ENCODE assay signal across 18 cellular contexts in genomic region chr20:58457083-58457680, GRCh38. TPM values are rescaled to one million over a fixed set of nuclear protein-coding genes. Genes with fewer than 3 reads are reported as not detected.
A peak's percentile ranks its signal among the peaks of the same experiment; 100 is the strongest.
DNase-seq lines count a peak whose midpoint lies in the region; TF ChIP-seq lines count a peak whose summit lies in the region.
"Had no signal": no experiment of that assay in that cellular context is flagged by ENCODE, and none has a peak within 500 bp of the region (broad histone marks: within the 10 kb centered on the region; RNA-seq: fewer than 3 reads in every experiment).

No MANE protein-coding gene starts in this region.

- intact Hi-C loops in MCF 10A (cut with micrococcal nuclease), result no loop called here
- intact Hi-C loops in mammary epithelial cell (cut with micrococcal nuclease), result no loop called here

- H3K27me3 ChIP-seq in mammary epithelial cell (ENCODE audit: insufficient read depth, low read length) (no peaks in the 10 kb centered on the region), MM.1S (replicated peaks; ENCODE audit: insufficient read depth, low read length) (no peaks in the 10 kb centered on the region)

- no peaks in the 10 kb centered on the region for H3K27me3 Mint-ChIP-seq in MCF 10A (ENCODE audit: insufficient read depth, unreplicated experiment)
- H3K27me3 Mint-ChIP-seq: activated CD8-positive, alpha-beta T cell treated with anti-CD3 and anti-CD28 coated beads for 36 hours; activated naive CD8-positive, alpha-beta T cell; T-helper 17 cell had no signal

- DNase-seq in MCF 10A (ENCODE audit: unreplicated experiment), result peak; percentile 23
- no peak for DNase-seq in mammary epithelial cell
- DNase-seq in NCI-H2171 treated with DMSO at 0.1 percent for 48 hours (lab: John Stamatoyannopoulos, UW), result peak; percentile 89
- no peak for DNase-seq in epithelial cell of prostate (ENCODE audit: low read depth, low spot score)
- DNase-seq in smooth muscle cell of the brain vasculature (ENCODE audit: low read depth, low spot score), result peak; percentile 15
- DNase-seq in MM.1S, result no peak
- DNase-seq in 8988T, result no peak
- no peak for DNase-seq in AG08395 (ENCODE audit: low spot score)
- DNase-seq: ACHN; activated CD8-positive, alpha-beta T cell treated with anti-CD3 and anti-CD28 coated beads for 36 hours; DND-41; NCI-H1694 treated with DMSO at 0.1 percent for 48 hours; nucleus accumbens; T-helper 17 cell had no signal

- H2AFZ ChIP-seq in mammary epithelial cell (ENCODE audit: low read depth, low read length), result no peak overlapping the region
- no peak overlapping the region for H2AFZ ChIP-seq in MM.1S (ENCODE audit: low read length)

- no peak for TF ChIP-seq CTCF in MCF 10A (IDR thresholded peaks at IDR 0.05; ENCODE audit: unreplicated experiment)
- TF ChIP-seq CTCF in mammary epithelial cell (conservative IDR thresholded peaks at IDR 0.05 in 1 of 2, IDR thresholded peaks at IDR 0.05 in 1 of 2; ENCODE audit: extremely low read depth in 1 of 2, insufficient read depth in 1 of 2, low read depth in 1 of 2, low read length in 2 of 2), result no peak
- no peak for TF ChIP-seq CTCF in MM.1S (IDR thresholded peaks at IDR 0.05; ENCODE audit: low read length)

- H3K4me1 Mint-ChIP-seq in MCF 10A (ENCODE audit: insufficient read depth, unreplicated experiment), result peaks cover 8% of the 10 kb centered on the region
- H3K4me1 Mint-ChIP-seq: T-helper 17 cell had no signal

- dilution Hi-C loops in mammary epithelial cell (cut with HindIII; ENCODE audit: low sequenced_read_pairs), result no loop called here

- peaks cover 15% of the 10 kb centered on the region for H3K9me3 Mint-ChIP-seq in MCF 10A (ENCODE audit: unreplicated experiment)

- H3K79me2 ChIP-seq in mammary epithelial cell (ENCODE audit: insufficient read depth, low read length) (no peaks in the 10 kb centered on the region), MM.1S (ENCODE audit: low read length) (no peaks in the 10 kb centered on the region)

- peaks cover 7% of the 10 kb centered on the region for H3K36me3 Mint-ChIP-seq in MCF 10A (ENCODE audit: insufficient read depth, unreplicated experiment)

- H3K9me3 ChIP-seq in mammary epithelial cell (replicated peaks; ENCODE audit: insufficient read depth, low read length) (peaks cover 6% of the 10 kb centered on the region), MM.1S (replicated peaks; ENCODE audit: insufficient read depth, low read length) (no peaks in the 10 kb centered on the region)

- no peak overlapping the region for H3K27ac ChIP-seq in mammary epithelial cell (ENCODE audit: insufficient read depth, low read depth, low read length)
- peak overlapping the region; percentile 49 for H3K27ac ChIP-seq in epithelial cell of prostate
- H3K27ac ChIP-seq in MM.1S (ENCODE audit: low read length), result no peak overlapping the region

- CTCF ChIA-PET in MCF 10A (lab: Yijun Ruan, JAX) (interaction anchor here (0.5 to 2.2 kb wide), 3 partner anchors 9 to 357 kb away, joined by 3 to 12 read pairs (median 4); no protein-coding TSS in a partner anchor), mammary epithelial cell (lab: Charles Lee; ENCODE audit: low non-redundant PET) (no interaction called here)

- H3K4me3 Mint-ChIP-seq in MCF 10A (ENCODE audit: unreplicated experiment), result no peak overlapping the region
- H3K4me3 Mint-ChIP-seq: activated CD8-positive, alpha-beta T cell treated with anti-CD3 and anti-CD28 coated beads for 36 hours; activated naive CD8-positive, alpha-beta T cell; T-helper 17 cell had no signal

- BruUV-seq in MCF 10A (replicated peaks; lab: Mats Ljungman, UMichigan), result no TSS peak
- no TSS peak for BruUV-seq in mammary epithelial cell (replicated peaks; lab: Mats Ljungman, UMichigan)

- in situ Hi-C loops in mammary epithelial cell (cut with MboI; ENCODE audit: low sequenced_read_pairs in 2 of 2), result no loop called here

- no peaks in the 10 kb centered on the region for H3K9me2 ChIP-seq in MM.1S (replicated peaks; ENCODE audit: insufficient read depth, low read length)

- H3K4me3 ChIP-seq in mammary epithelial cell (replicated peaks in 1 of 3; ENCODE audit: insufficient read depth in 1 of 3, low read depth in 2 of 3, low read length in 3 of 3) (no peak overlapping the region), MM.1S (ENCODE audit: low read length) (no peak overlapping the region)

- H3K4me2 ChIP-seq in mammary epithelial cell (ENCODE audit: insufficient read depth, low read depth, low read length) (no peak overlapping the region), MM.1S (ENCODE audit: low read depth, low read length) (no peak overlapping the region)

- POLR2A ChIA-PET in MCF 10A (lab: Yijun Ruan, JAX), result interaction anchor here (0.6 kb wide), 1 partner anchor 41 kb away, joined by 3 read pairs; no protein-coding TSS in a partner anchor

- no peak overlapping the region for H3K27ac Mint-ChIP-seq in MCF 10A (ENCODE audit: low read depth, unreplicated experiment)
- H3K27ac Mint-ChIP-seq: activated CD8-positive, alpha-beta T cell treated with anti-CD3 and anti-CD28 coated beads for 36 hours; activated naive CD8-positive, alpha-beta T cell; T-helper 17 cell had no signal

- H4K20me1 ChIP-seq in mammary epithelial cell (ENCODE audit: insufficient read depth, low read length), result no peaks in the 10 kb centered on the region
- 0 out of 2 replicates have a peak, but pooled peaks cover 5% of the 10 kb centered on the region for H4K20me1 ChIP-seq in MM.1S (ENCODE audit: insufficient read depth, low read length)

- H3K9ac ChIP-seq in mammary epithelial cell (ENCODE audit: insufficient read depth, low read length) (no peak overlapping the region), MM.1S (ENCODE audit: low read length) (no peak overlapping the region)

- no peaks in the 10 kb centered on the region for H3F3A ChIP-seq in MM.1S (ENCODE audit: insufficient read depth, low read length)

- 90% methylated on average over 11 of the region's 14 CpGs for WGBS in mammary epithelial cell (ENCODE audit: low coverage, missing lambda C conversion rate)

- H3K36me3 ChIP-seq in mammary epithelial cell (ENCODE audit: insufficient read depth, low read length) (no peaks in the 10 kb centered on the region), MM.1S (replicated peaks; ENCODE audit: insufficient read depth, low read length) (no peaks in the 10 kb centered on the region)

- peaks cover 37% of the 10 kb centered on the region for H3K4me1 ChIP-seq in mammary epithelial cell (ENCODE audit: insufficient read depth, low read length)
- H3K4me1 ChIP-seq in MM.1S (ENCODE audit: low read length), result peaks cover 13% of the 10 kb centered on the region; the same call in 1 of the 2 replicates

RNA-seq across cellular contexts. Expression of gene APCDD1L, which starts 58.0 kb away (rescaled TPM):
- total RNA-seq in MCF 10A (2022), result 0.12 and 0.86 TPM in 2 replicates
- total RNA-seq in mammary epithelial cell, result 1 to 10 TPM; 1.7 to 3.6 TPM
- polyA plus RNA-seq in mammary epithelial cell, result 2.7 TPM
- not detected for polyA minus RNA-seq in mammary epithelial cell
- total RNA-seq: activated CD8-positive, alpha-beta T cell treated with anti-CD3 and anti-CD28 coated beads for 36 hours; dermis microvascular lymphatic vessel endothelial cell; liver; OCI-LY7; T-helper 17 cell had no signal

Comparison
In these comparisons a context has a peak if more than half of its experiments do, and no peak if none do; other contexts are left out.
1. DNase-seq: peak in MCF 10A (single experiment), NCI-H2171 treated with DMSO at 0.1 percent for 48 hours (single experiment) and smooth muscle cell of the brain vasculature (single experiment); none in mammary epithelial cell (single experiment), epithelial cell of prostate (single experiment), MM.1S (single experiment), 8988T (single experiment) and AG08395 (single experiment).